23 cellular contexts compared by ENCODE assay signal in the genomic region with DNA sequence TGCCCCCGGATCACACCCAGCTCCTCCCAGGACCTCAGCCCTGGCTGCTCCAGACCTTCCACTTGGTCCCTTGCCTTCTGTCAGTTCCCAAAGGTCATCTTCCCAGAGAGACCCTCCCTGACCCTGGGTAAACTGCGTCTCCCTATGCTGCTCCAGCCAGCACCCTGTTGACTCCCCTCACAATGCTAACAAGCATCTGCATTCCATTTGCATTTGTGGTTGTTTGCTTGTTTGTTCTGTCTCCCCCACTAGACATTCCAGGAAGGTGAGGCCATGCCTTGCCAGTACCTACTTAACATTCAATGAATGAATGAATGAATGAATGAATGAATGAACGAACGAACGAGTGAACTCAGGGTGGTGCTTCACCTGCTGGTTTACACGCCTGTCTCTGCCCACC.
"Had no signal": no experiment of that assay in that cellular context is flagged by ENCODE, and none has a peak within 500 bp of the region (broad histone marks: within the 10 kb centered on the region; RNA-seq: fewer than 3 reads in every experiment).

No MANE protein-coding gene starts in this region.

- H3K27ac Mint-ChIP-seq: activated CD4-positive, alpha-beta T cell treated with anti-CD3 and anti-CD28 coated beads, Interleukin-2, amount 10 ng/mL, durations not matched to agents 7 days and 5 days; activated CD8-positive, alpha-beta T cell treated with anti-CD3 and anti-CD28 coated beads, Interleukin-2, amount 10 ng/mL, durations not matched to agents 7 days and 5 days; activated naive CD4-positive, alpha-beta T cell treated with anti-CD3 and anti-CD28 coated beads, Interleukin-2, amount 50 U/mL, for 24 hours; activated T-cell treated with anti-CD3 and anti-CD28 coated beads, Interleukin-2, amount 50 U/mL, for 72 hours; effector memory CD8-positive, alpha-beta T cell; stimulated activated naive CD8-positive, alpha-beta T cell treated with anti-CD3 and anti-CD28 coated beads, Interleukin-15, Interleukin-2, amounts not matched to agents 100 ng/mL and 50 ng/mL, for 24 hours had no signal

- ATAC-seq: activated CD8-positive, alpha-beta T cell treated with anti-CD3 and anti-CD28 coated beads, Interleukin-2, amount 10 ng/mL, durations not matched to agents 7 days and 5 days; activated T-cell treated with anti-CD3 and anti-CD28 coated beads, Interleukin-2, amount 50 U/mL, for 72 hours; effector memory CD8-positive, alpha-beta T cell; psoas muscle; right lobe of liver had no signal

- DNase-seq: activated CD4-positive, alpha-beta T cell treated with anti-CD3 and anti-CD28 coated beads, Interleukin-2, amount 10 ng/mL, durations not matched to agents 7 days and 5 days; activated CD8-positive, alpha-beta T cell treated with anti-CD3 and anti-CD28 coated beads, Interleukin-2, amount 10 ng/mL, durations not matched to agents 7 days and 5 days; activated effector memory CD4-positive, alpha-beta T cell treated with anti-CD3 and anti-CD28 coated beads, Interleukin-2, amount 50 U/mL, for 16 hours; activated T-cell treated with anti-CD3 and anti-CD28 coated beads, Interleukin-2, amount 50 U/mL, for 72 hours; dermis blood vessel endothelial cell; effector memory CD8-positive, alpha-beta T cell; foreskin fibroblast; left ventricle myocardium inferior; mammary epithelial cell; psoas muscle; right lobe of liver; small intestine; stimulated activated CD4-positive, alpha-beta T cell treated with anti-CD3 and anti-CD28 coated beads, Interleukin-15, amount 100 ng/mL, for 24 hours; stimulated activated CD4-positive, alpha-beta T cell treated with anti-CD3 and anti-CD28 coated beads, Interleukin-2, amount 100 ng/mL, for 48 hours; T-helper 1 cell; T1000; uterus had no signal

- H3K27me3 ChIP-seq: ascending aorta, right lobe of liver, tibial nerve, uterus had no signal

- H3K4me1 Mint-ChIP-seq: activated CD4-positive, alpha-beta T cell treated with anti-CD3 and anti-CD28 coated beads, Interleukin-2, amount 10 ng/mL, durations not matched to agents 7 days and 5 days; activated naive CD4-positive, alpha-beta T cell treated with anti-CD3 and anti-CD28 coated beads, Interleukin-2, amount 50 U/mL, for 24 hours had no signal

- H3K9me3 ChIP-seq: ascending aorta, left ventricle myocardium inferior, psoas muscle, right lobe of liver, uterus had no signal

- H3K4me3 Mint-ChIP-seq: activated CD4-positive, alpha-beta T cell treated with anti-CD3 and anti-CD28 coated beads, Interleukin-2, amount 10 ng/mL, durations not matched to agents 7 days and 5 days; activated CD8-positive, alpha-beta T cell treated with anti-CD3 and anti-CD28 coated beads, Interleukin-2, amount 10 ng/mL, durations not matched to agents 7 days and 5 days; activated naive CD4-positive, alpha-beta T cell treated with anti-CD3 and anti-CD28 coated beads, Interleukin-2, amount 50 U/mL, for 24 hours; activated T-cell treated with anti-CD3 and anti-CD28 coated beads, Interleukin-2, amount 50 U/mL, for 72 hours; effector memory CD8-positive, alpha-beta T cell; stimulated activated naive CD8-positive, alpha-beta T cell treated with anti-CD3 and anti-CD28 coated beads, Interleukin-15, Interleukin-2, amounts not matched to agents 100 ng/mL and 50 ng/mL, for 24 hours had no signal

- H3K4me2 ChIP-seq: hepatocyte had no signal

- H3K4me1 ChIP-seq: ascending aorta, left ventricle myocardium inferior, psoas muscle, right lobe of liver, tibial nerve, uterus had no signal

- H3K36me3 Mint-ChIP-seq: activated naive CD4-positive, alpha-beta T cell treated with anti-CD3 and anti-CD28 coated beads, Interleukin-2, amount 50 U/mL, for 24 hours had no signal

- H3K27ac ChIP-seq: ascending aorta, epithelial cell of prostate, hepatocyte, left ventricle myocardium inferior, psoas muscle, right lobe of liver, tibial nerve, uterus had no signal

- H3K36me3 ChIP-seq: ascending aorta, left ventricle myocardium inferior, right lobe of liver, tibial nerve, uterus had no signal

- H2AFZ ChIP-seq: hepatocyte had no signal

- H3K79me2 ChIP-seq: hepatocyte had no signal

- H3K4me3 ChIP-seq: ascending aorta, hepatocyte, left ventricle myocardium inferior, psoas muscle, right lobe of liver, tibial nerve, uterus had no signal

- H3K9me3 Mint-ChIP-seq: activated CD4-positive, alpha-beta T cell treated with anti-CD3 and anti-CD28 coated beads, Interleukin-2, amount 10 ng/mL, durations not matched to agents 7 days and 5 days; activated naive CD4-positive, alpha-beta T cell treated with anti-CD3 and anti-CD28 coated beads, Interleukin-2, amount 50 U/mL, for 24 hours; activated T-cell treated with anti-CD3 and anti-CD28 coated beads, Interleukin-2, amount 50 U/mL, for 72 hours; effector memory CD8-positive, alpha-beta T cell; stimulated activated naive CD8-positive, alpha-beta T cell treated with anti-CD3 and anti-CD28 coated beads, Interleukin-15, Interleukin-2, amounts not matched to agents 100 ng/mL and 50 ng/mL, for 24 hours had no signal
